ENCODE assay signal across 8 cellular contexts in the genomic region with DNA sequence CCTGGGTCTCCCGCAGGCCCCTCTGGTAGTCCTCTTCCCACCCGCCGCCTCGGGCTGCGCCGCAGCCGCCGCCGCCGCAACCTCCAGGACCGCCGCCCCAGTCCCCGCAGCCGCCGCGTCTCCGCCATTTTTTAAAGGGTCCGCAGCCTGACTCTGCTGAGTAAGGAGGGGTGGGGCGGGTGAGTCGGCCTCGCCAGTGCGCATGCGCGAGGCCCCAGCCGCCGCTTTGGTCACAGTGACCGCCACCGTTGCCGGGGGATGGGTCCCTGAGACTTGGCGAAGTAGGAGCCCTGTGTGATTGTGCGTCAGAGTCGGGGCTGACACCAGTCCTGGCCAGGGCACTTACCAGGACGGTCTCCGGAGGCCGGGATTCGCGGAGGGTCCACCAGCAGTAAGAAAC.
DNase-seq lines count a peak whose midpoint lies in the region; ATAC-seq and TF ChIP-seq lines count a peak whose summit lies in the region.
"Not testable (repeated sequence)": the region's sequence is repeated elsewhere in the genome, so short reads cannot be mapped to it uniquely, and the experiment has no call there.

No MANE protein-coding gene starts in this region.

- H3K4me1 ChIP-seq in SJSA1 (replicated peaks); upper lobe of right lung: not testable (repeated sequence)

- not testable (repeated sequence) for H3K4me1 Mint-ChIP-seq in activated T-cell treated with anti-CD3 and anti-CD28 coated beads, Interleukin-2, amount 50 U/mL, for 72 hours (ENCODE audit: low read depth)

- H3K9me3 ChIP-seq in SJSA1 (replicated peaks); upper lobe of right lung: not testable (repeated sequence)

- intact Hi-C loops in upper lobe of right lung (cut with DNase I), result not testable (repeated sequence)

- not testable (repeated sequence) for H3K27ac Mint-ChIP-seq in activated T-cell treated with anti-CD3 and anti-CD28 coated beads, Interleukin-2, amount 50 U/mL, for 72 hours

- not testable (repeated sequence) for H3K27me3 ChIP-seq in SJSA1 (replicated peaks); kidney epithelial cell (ENCODE audit: control insufficient read depth, insufficient read depth, low read length); upper lobe of right lung

- H3K36me3 Mint-ChIP-seq in activated T-cell treated with anti-CD3 and anti-CD28 coated beads, Interleukin-2, amount 50 U/mL, for 72 hours (ENCODE audit: insufficient read depth in 2 of 2), result not testable (repeated sequence)

- TF ChIP-seq CTCF in kidney epithelial cell (IDR thresholded peaks at IDR 0.05; ENCODE audit: insufficient read depth, low read length, poor library complexity, severe bottlenecking); upper lobe of right lung (IDR thresholded peaks at IDR 0.05): not testable (repeated sequence)

- DNase-seq in NCI-H1105 (lab: John Stamatoyannopoulos, UW), result peak; percentile 12
- peak; percentile 1 to 73 for DNase-seq in SJSA1 (ENCODE audit: low read depth in 1 of 2, low spot score in 2 of 2)
- peak; percentile 56 to 79 for DNase-seq in activated T-cell treated with anti-CD3 and anti-CD28 coated beads, Interleukin-2, amount 50 U/mL, for 72 hours
- peak; percentile 1 for DNase-seq in epithelial cell of prostate (ENCODE audit: low read depth, low spot score)
- DNase-seq in kidney epithelial cell (ENCODE audit: low read depth), result peak; percentile 5
- DNase-seq in putamen (ENCODE audit: low spot score), result peak; percentile 24
- peak; percentile 76 for DNase-seq in upper lobe of right lung

- H3K27me3 Mint-ChIP-seq in activated T-cell treated with anti-CD3 and anti-CD28 coated beads, Interleukin-2, amount 50 U/mL, for 72 hours (ENCODE audit: low read depth), result not testable (repeated sequence)

- not testable (repeated sequence) for H3K4me3 Mint-ChIP-seq in activated T-cell treated with anti-CD3 and anti-CD28 coated beads, Interleukin-2, amount 50 U/mL, for 72 hours

- not testable (repeated sequence) for H3K27ac ChIP-seq in SJSA1, epithelial cell of prostate, upper lobe of right lung

- not testable (repeated sequence) for ATAC-seq in activated T-cell treated with anti-CD3 and anti-CD28 coated beads, Interleukin-2, amount 50 U/mL, for 72 hours (replicated peaks in 1 of 2); upper lobe of right lung

- H3K4me3 ChIP-seq in GM08714 (ENCODE audit: low read length) (peak overlapping the region; percentile 14; the same call in 1 of the 2 replicates), kidney epithelial cell (ENCODE audit: low read depth, low read length) (peak overlapping the region; percentile 20)
- not testable (repeated sequence) for H3K4me3 ChIP-seq in SJSA1, upper lobe of right lung

- not testable (repeated sequence) for H3K9me3 Mint-ChIP-seq in activated T-cell treated with anti-CD3 and anti-CD28 coated beads, Interleukin-2, amount 50 U/mL, for 72 hours

- H3K36me3 ChIP-seq in SJSA1; kidney epithelial cell (ENCODE audit: control insufficient read depth, insufficient read depth, low read length); upper lobe of right lung: not testable (repeated sequence)

Comparison
In these comparisons a context has a peak if more than half of its experiments do, and no peak if none do; other contexts are left out.
1. DNase-seq: peak in every context shown above with its lines; median percentile 76 in upper lobe of right lung; 68 in activated T-cell treated with anti-CD3 and anti-CD28 coated beads, Interleukin-2, amount 50 U/mL, for 72 hours; 37 in SJSA1; 24 in putamen; 12 in NCI-H1105; 5 in kidney epithelial cell; 1 in epithelial cell of prostate.